Comparison of ENCODE assay signal across 8 cellular contexts in the genomic region with DNA sequence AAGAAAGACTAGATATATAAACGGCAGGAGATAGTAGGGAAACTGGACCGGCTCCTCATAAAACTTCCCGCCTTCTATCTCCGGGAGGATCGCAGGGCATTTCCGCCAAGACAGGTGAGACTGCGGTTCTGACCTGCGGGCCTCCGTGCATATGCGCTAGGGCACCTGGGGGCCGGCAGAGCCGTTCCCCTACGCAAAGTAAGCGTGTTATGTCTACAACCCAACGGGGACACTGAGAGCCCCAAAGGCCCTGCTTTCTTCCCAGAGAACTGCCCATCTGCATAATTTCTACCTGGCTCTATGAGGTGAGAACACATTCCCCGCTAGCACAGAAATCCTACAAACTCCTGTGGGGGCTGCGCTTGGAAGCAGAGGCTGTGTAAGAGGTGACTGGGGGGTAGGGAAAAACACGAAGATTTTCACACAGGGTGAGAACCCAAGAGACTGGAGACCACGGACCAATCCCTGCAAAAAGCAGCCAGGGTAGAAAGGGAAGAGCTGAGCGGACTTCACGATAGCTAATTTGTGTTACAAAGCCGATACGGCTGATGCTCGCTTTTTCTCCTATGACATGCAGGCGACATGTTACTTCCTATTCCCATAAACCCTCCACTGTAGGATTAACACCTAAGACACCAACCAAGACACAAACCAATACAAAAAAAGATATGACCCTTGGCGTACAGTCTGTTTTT. TPM values are rescaled to one million over a fixed set of nuclear protein-coding genes. Genes with fewer than 3 reads are reported as not detected.
DNase-seq lines count a peak whose midpoint lies in the region; ATAC-seq and TF ChIP-seq lines count a peak whose summit lies in the region.
"Not testable (repeated sequence)": the region's sequence is repeated elsewhere in the genome, so short reads cannot be mapped to it uniquely, and the experiment has no call there.

No MANE protein-coding gene starts in this region.

- CTCF ChIA-PET in activated CD8-positive, alpha-beta T cell treated with anti-CD3 and anti-CD28 coated beads for 36 hours (lab: Charles Lee): not testable (repeated sequence)

- H3K4me1 Mint-ChIP-seq in activated CD8-positive, alpha-beta T cell treated with anti-CD3 and anti-CD28 coated beads for 36 hours (ENCODE audit: low read depth); endodermal cell: not testable (repeated sequence)

- POLR2A ChIA-PET in activated CD8-positive, alpha-beta T cell treated with anti-CD3 and anti-CD28 coated beads for 36 hours (lab: Charles Lee): interaction anchor here (0.6 to 1.8 kb wide), 16 partner anchors 11 to 402 kb away, joined by 3 to 8 read pairs (median 3); a partner anchor contains a TSS

- H3K4me1 ChIP-seq in HUES48 (ENCODE audit: control insufficient read depth, insufficient read depth, low read length); endodermal cell (ENCODE audit: control insufficient read depth, insufficient read depth, low read length): not testable (repeated sequence)

- not testable (repeated sequence) for H3K9me3 ChIP-seq in HUES48 (ENCODE audit: control insufficient read depth, insufficient read depth, low read length); endodermal cell (ENCODE audit: control insufficient read depth, low read length)

- intact Hi-C loops in activated CD8-positive, alpha-beta T cell treated with anti-CD3 and anti-CD28 coated beads for 36 hours (cut with micrococcal nuclease): not testable (repeated sequence)

- 10% methylated on average over 13 of the region's 26 CpGs; no CpG with 5 or more reads in 1 of the 2 experiments for WGBS in endodermal cell (ENCODE audit: insufficient coverage in 1 of 2, insufficient read length in 1 of 2), 2 experiments

- H3K4me3 Mint-ChIP-seq in activated CD8-positive, alpha-beta T cell treated with anti-CD3 and anti-CD28 coated beads for 36 hours; endodermal cell: not testable (repeated sequence)

- H3K27ac ChIP-seq in HUES48 (ENCODE audit: low read depth, low read length): peak overlapping the region; percentile 55
- not testable (repeated sequence) for H3K27ac ChIP-seq in endodermal cell (ENCODE audit: low read depth, low read length)

- not testable (repeated sequence) for TF ChIP-seq CTCF in activated CD8-positive, alpha-beta T cell treated with anti-CD3 and anti-CD28 coated beads for 36 hours (IDR thresholded peaks at IDR 0.05); endodermal cell (conservative IDR thresholded peaks at IDR 0.05)

- DNase-seq in DMS79 (lab: John Stamatoyannopoulos, UW) (peak; percentile 99), endodermal cell (peak; percentile 88), midbrain (lab: John Stamatoyannopoulos, UW) (peak; percentile 71)
- peak; percentile 34 for DNase-seq in NK-92 treated with Interleukin-12 subunit alpha and Interleukin-12 subunit beta, amount 100 ng/mL, for 24 hours (lab: John Stamatoyannopoulos, UW)
- peak; percentile 65 for DNase-seq in activated CD8-positive, alpha-beta T cell treated with anti-CD3 and anti-CD28 coated beads for 36 hours
- peak; percentile 40 for DNase-seq in stimulated activated CD8-positive, alpha-beta memory T cell treated with anti-CD3 and anti-CD28 coated beads, Interleukin-7, amount 100 ng/mL, for 4 hours (ENCODE audit: low read depth in 2 of 2)

- not testable (repeated sequence) for H3K27me3 ChIP-seq in HUES48 (ENCODE audit: control insufficient read depth, insufficient read depth, low read length); endodermal cell (ENCODE audit: control insufficient read depth, insufficient read depth, low read length, poor library complexity, severe bottlenecking)

- not testable (repeated sequence) for H3K27ac Mint-ChIP-seq in activated CD8-positive, alpha-beta T cell treated with anti-CD3 and anti-CD28 coated beads for 36 hours; endodermal cell

- not testable (repeated sequence) for H3K36me3 ChIP-seq in HUES48 (ENCODE audit: control insufficient read depth, insufficient read depth, low read length); endodermal cell (ENCODE audit: control insufficient read depth, insufficient read depth, low read length)

- not testable (repeated sequence) for H3K36me3 Mint-ChIP-seq in activated CD8-positive, alpha-beta T cell treated with anti-CD3 and anti-CD28 coated beads for 36 hours (ENCODE audit: low read depth); endodermal cell (ENCODE audit: low read depth)

- H3K9ac ChIP-seq in HUES48 (ENCODE audit: low read depth, low read length); endodermal cell (ENCODE audit: extremely low read depth, low read length, poor library complexity, severe bottlenecking): not testable (repeated sequence)

- ATAC-seq in GM21528 (IDR thresholded peaks at IDR 0.05; ENCODE audit: low FRiP score, unreplicated experiment): peak; percentile 90
- ATAC-seq in activated CD8-positive, alpha-beta T cell treated with anti-CD3 and anti-CD28 coated beads for 36 hours: peak; percentile 99

- not testable (repeated sequence) for H3K27me3 Mint-ChIP-seq in activated CD8-positive, alpha-beta T cell treated with anti-CD3 and anti-CD28 coated beads for 36 hours; endodermal cell (ENCODE audit: insufficient read depth)

- H3K4me3 ChIP-seq in HUES48 (ENCODE audit: low read depth, low read length): peak overlapping the region; percentile 35; the same call in 1 of the 2 replicates
- not testable (repeated sequence) for H3K4me3 ChIP-seq in endodermal cell (ENCODE audit: low read length)

- H3K9me3 Mint-ChIP-seq in activated CD8-positive, alpha-beta T cell treated with anti-CD3 and anti-CD28 coated beads for 36 hours; endodermal cell: not testable (repeated sequence)

RNA-seq across cellular contexts. Expression of a gene that starts 0.5 kb away (rescaled TPM):
- total RNA-seq in activated CD8-positive, alpha-beta T cell treated with anti-CD3 and anti-CD28 coated beads for 36 hours: 1,000 to 10,000 TPM in 1 of 2 experiments, 100 to 1,000 TPM in 1; 820 to 1,043 TPM
- total RNA-seq in endodermal cell: 1,000 to 10,000 TPM; 2,483 to 3,611 TPM
- 11,872 TPM for polyA plus RNA-seq in endodermal cell (2013, experiment 1 of 2)
- polyA plus RNA-seq in endodermal cell (2013, experiment 2 of 2): 14,577 TPM

Comparison
In these comparisons a context has a peak if more than half of its experiments do, and no peak if none do; other contexts are left out.
1. DNase-seq: peak in every context shown above with its lines; median percentile 99 in DMS79; 88 in endodermal cell; 71 in midbrain; 65 in activated CD8-positive, alpha-beta T cell treated with anti-CD3 and anti-CD28 coated beads for 36 hours; 40 in stimulated activated CD8-positive, alpha-beta memory T cell treated with anti-CD3 and anti-CD28 coated beads, Interleukin-7, amount 100 ng/mL, for 4 hours; 34 in NK-92 treated with Interleukin-12 subunit alpha and Interleukin-12 subunit beta, amount 100 ng/mL, for 24 hours.